Comparison of ENCODE assay signal across 24 cellular contexts in genomic region chr6:148422085-148422484, GRCh38.
DNase-seq lines count a peak whose midpoint lies in the region; ATAC-seq and TF ChIP-seq lines count a peak whose summit lies in the region.
"Had no signal": no experiment of that assay in that cellular context is flagged by ENCODE, and none has a peak within 500 bp of the region (broad histone marks: within the 10 kb centered on the region; RNA-seq: fewer than 3 reads in every experiment).

No MANE protein-coding gene starts in this region.

- peaks cover 3% of the 10 kb centered on the region for H3K36me3 Mint-ChIP-seq in nephron (ENCODE audit: low read depth)

- peak overlapping the region; percentile 45 for H3K27ac ChIP-seq in caudate nucleus (ENCODE audit: low read depth, low read length)
- H3K27ac ChIP-seq: adrenal gland, parathyroid adenoma, PC-9, transverse colon, WERI-Rb-1 had no signal

- TF ChIP-seq RAD21 in Ishikawa (IDR thresholded peaks at IDR 0.05; ENCODE audit: low read depth) = no peak

- no peaks in the 10 kb centered on the region for H3K27me3 Mint-ChIP-seq in nephron (ENCODE audit: low read depth)

- ATAC-seq in HG03039 (IDR thresholded peaks at IDR 0.05; ENCODE audit: unreplicated experiment) (no peak), left cardiac atrium (no peak)
- ATAC-seq: gastroesophageal sphincter, GM12878, HepG2 had no signal

- H3K4me1 Mint-ChIP-seq in nephron = peaks cover 47% of the 10 kb centered on the region
- H3K4me1 Mint-ChIP-seq: B cell had no signal

- intact Hi-C loops in left cardiac atrium (cut with DNase I) = loop anchor here in 1 of 2 donors (2.0 kb wide), 1 partner anchor 39 kb away; no protein-coding TSS in a partner anchor

- no peak for TF ChIP-seq EP300 in Ishikawa (IDR thresholded peaks at IDR 0.05; ENCODE audit: borderline replicate concordance)

- no peak overlapping the region for H3K4me3 Mint-ChIP-seq in nephron
- H3K4me3 Mint-ChIP-seq: B cell; stimulated activated naive CD8-positive, alpha-beta T cell treated with anti-CD3 and anti-CD28 coated beads, Interleukin-15, Interleukin-2, amounts not matched to agents 100 ng/mL and 50 ng/mL, for 24 hours had no signal

- no peaks in the 10 kb centered on the region for H3K9me3 Mint-ChIP-seq in nephron
- H3K9me3 Mint-ChIP-seq: stimulated activated naive CD8-positive, alpha-beta T cell treated with anti-CD3 and anti-CD28 coated beads, Interleukin-15, Interleukin-2, amounts not matched to agents 100 ng/mL and 50 ng/mL, for 24 hours had no signal

- DNase-seq in NCI-H2227 (lab: John Stamatoyannopoulos, UW; ENCODE audit: unreplicated experiment) (peak; percentile 36), caudate nucleus (lab: John Stamatoyannopoulos, UW) (peak in 9 of 61 donors; percentile 4 to 50 (median 17)), NCI-H446 treated with DMSO at 0.1 percent for 48 hours (lab: John Stamatoyannopoulos, UW) (no peak), left cardiac atrium (no peak)
- DNase-seq: activated gamma-delta T cell treated with Interleukin-2 at 50 U/mL for 16 hours; adrenal gland; Calu3; erythroblast; H7; NCI-H1930; PC-9; stimulated activated CD4-positive, alpha-beta T cell treated with anti-CD3 and anti-CD28 coated beads, Interleukin-2, amount 100 ng/mL, for 24 hours; T-helper 2 cell; transverse colon; WERI-Rb-1 had no signal

- no peak for TF ChIP-seq CTCF in nephron (IDR thresholded peaks at IDR 0.05; ENCODE audit: unreplicated experiment in 3 of 3)

- H3K27ac Mint-ChIP-seq in nephron = peak overlapping the region; percentile 58 to 94 (median 93)
- H3K27ac Mint-ChIP-seq: B cell; stimulated activated naive CD8-positive, alpha-beta T cell treated with anti-CD3 and anti-CD28 coated beads, Interleukin-15, Interleukin-2, amounts not matched to agents 100 ng/mL and 50 ng/mL, for 24 hours had no signal

TF ChIP-seq in Ishikawa, 13 proteins besides CTCF, POLR2A, EP300 and RAD21:
- TF ChIP-seq YY1 (IDR thresholded peaks at IDR 0.05; ENCODE audit: low read depth) = no peak
- TF ChIP-seq TCF12 (IDR thresholded peaks at IDR 0.05; ENCODE audit: low read depth) = peak; percentile 39; the same call in 1 of the 2 replicates
- TF ChIP-seq NFIC (IDR thresholded peaks at IDR 0.05) = 0 out of 2 replicates have a peak, but pooled peaks have one; percentile 31
